ENCODE assay signal across 11 cellular contexts in genomic region chr11:74460481-74461154, GRCh38. TPM values are rescaled to one million over a fixed set of nuclear protein-coding genes. Genes with fewer than 3 reads are reported as not detected.
DNase-seq lines count a peak whose midpoint lies in the region; ATAC-seq and TF ChIP-seq lines count a peak whose summit lies in the region.
"Had no signal": no experiment of that assay in that cellular context is flagged by ENCODE, and none has a peak within 500 bp of the region (broad histone marks: within the 10 kb centered on the region; RNA-seq: fewer than 3 reads in every experiment).

No MANE protein-coding gene starts in this region.

- peaks cover 0 to 36% (median 2%) of the 10 kb centered on the region in 9 donors for H3K4me1 ChIP-seq in heart right ventricle
- H3K4me1 ChIP-seq in stomach: peaks cover 4 to 72% (median 38%) of the 10 kb centered on the region in 4 donors

- no peaks in the 10 kb centered on the region for H3K27me3 ChIP-seq in heart right ventricle
- no peaks in the 10 kb centered on the region for H3K27me3 ChIP-seq in stomach

- TF ChIP-seq POLR2A in stomach (IDR thresholded peaks at IDR 0.05): no peak

- no peak for TF ChIP-seq EP300 in stomach (IDR thresholded peaks at IDR 0.05)

- H3K36me3 ChIP-seq in heart right ventricle (peaks cover 0 to 28% (median 0%) of the 10 kb centered on the region in 9 donors), stomach (peaks cover 4 to 45% (median 21%) of the 10 kb centered on the region in 4 donors)

- ATAC-seq in heart right ventricle (peak in 6 of 8 donors; percentile 43 to 59 (median 54)), HG03097 (IDR thresholded peaks at IDR 0.05; ENCODE audit: low FRiP score, unreplicated experiment) (no peak), GM18861 (IDR thresholded peaks at IDR 0.05; ENCODE audit: unreplicated experiment) (no peak), HG03095 (IDR thresholded peaks at IDR 0.05; ENCODE audit: unreplicated experiment) (no peak)

- peak overlapping the region in 4 of 10 donors; percentile 26 to 53 (median 32) for H3K4me3 ChIP-seq in heart right ventricle
- peak overlapping the region in 2 of 4 donors; percentile 19 to 22 for H3K4me3 ChIP-seq in stomach

- peak overlapping the region in 7 of 10 donors; percentile 11 to 85 (median 63) for H3K27ac ChIP-seq in heart right ventricle
- H3K27ac ChIP-seq in stomach: peak overlapping the region in 4 of 5 donors; percentile 66 to 78 (median 72)

- TF ChIP-seq CTCF in heart right ventricle (IDR thresholded peaks at IDR 0.05) (no peak), stomach (IDR thresholded peaks at IDR 0.05) (no peak)

- peak; percentile 39 for DNase-seq in HCEC 1CT
- DNase-seq in SKM-1 treated with dmso at 0.1 percent for 144 hours (lab: John Stamatoyannopoulos, UW; ENCODE audit: unreplicated experiment): peak; percentile 91
- no peak for DNase-seq in heart right ventricle
- DNase-seq in stomach: no peak
- DNase-seq in COLO668 (lab: John Stamatoyannopoulos, UW; ENCODE audit: unreplicated experiment): no peak
- DNase-seq: activated CD8-positive, alpha-beta memory T cell treated with anti-CD3 and anti-CD28 coated beads, Interleukin-2, amount 50 U/mL, for 4 hours; NCI-H1417 had no signal

- H3K9me3 ChIP-seq in heart right ventricle (no peaks in the 10 kb centered on the region), stomach (no peaks in the 10 kb centered on the region)

- intact Hi-C loops in heart right ventricle (cut with DNase I) (loop anchor here in 1 of 10 donors (5.0 kb wide), 1 partner anchor 107 kb away; no protein-coding TSS in a partner anchor), stomach (cut with DNase I; ENCODE audit: low total_unique reads) (no loop called here)

- WGBS in heart right ventricle, 2 donors: 66 to 75% methylated on average over 2 of the region's 2 CpGs
- 62 to 77% (median 72%) methylated on average over 2 of the region's 2 CpGs for WGBS in stomach, 5 donors

RNA-seq across cellular contexts. Expression of gene KCNE3, which starts 6.7 kb away (rescaled TPM):
- total RNA-seq in heart right ventricle (1 to 10 TPM; 1.3 to 7.1 (median 3.0) TPM), stomach (10 to 100 TPM in 3 of 5 donors, 1 to 10 TPM in 2; 3.6 to 35.1 (median 11.7) TPM)
- polyA plus RNA-seq in heart right ventricle (1 to 10 TPM; 1.2 to 2.3 TPM), stomach (10 to 100 TPM in 1 of 3 donors, 1 to 10 TPM in 2; 5.8 to 14.4 (median 9.5) TPM)
- total RNA-seq: SK-MEL-5 had no signal

RNA-seq across cellular contexts. Expression of gene LIPT2, which starts 32.9 kb away (rescaled TPM):
- total RNA-seq in heart right ventricle (1 to 10 TPM; 1.0 to 3.8 (median 1.7) TPM), stomach (10 to 100 TPM in 2 of 5 donors, 1 to 10 TPM in 1, under 1 TPM in 1, not detected in 1; 0.45 to 32.0 (median 10.9) TPM)
- polyA plus RNA-seq in heart right ventricle (1 to 10 TPM in 1 of 2 donors, under 1 TPM in 1; 0.93 to 1.5 TPM), stomach (1 to 10 TPM; 1.6 to 3.1 (median 1.8) TPM)

Comparison
In these comparisons a context has a peak if more than half of its experiments do, and no peak if none do; other contexts are left out.
1. DNase-seq: peak in HCEC 1CT (single experiment) and SKM-1 treated with dmso at 0.1 percent for 144 hours (single experiment); none in heart right ventricle (0 of 2), stomach (single experiment) and COLO668 (single experiment).
2. ATAC-seq: peak in heart right ventricle (6 of 8); none in HG03097 (single experiment), GM18861 (single experiment) and HG03095 (single experiment).